Comparison of ENCODE assay signal across 12 cellular contexts in genomic region chr5:51378415-51378777, GRCh38. TPM values are rescaled to one million over a fixed set of nuclear protein-coding genes. Genes with fewer than 3 reads are reported as not detected.
DNase-seq lines count a peak whose midpoint lies in the region; ATAC-seq lines count a peak whose summit lies in the region.
"Had no signal": no experiment of that assay in that cellular context is flagged by ENCODE, and none has a peak within 500 bp of the region (broad histone marks: within the 10 kb centered on the region; RNA-seq: fewer than 3 reads in every experiment).

No MANE protein-coding gene starts in this region.

- peak overlapping the region; percentile 77 for H3K27ac Mint-ChIP-seq in stimulated activated naive B cell treated with anti-CD40 and anti-IgM and Interleukin-4, amounts not matched to agents 10 μg/mL and 1 μg/mL and 100 μg/mL, for 72 hours

- H3K4me1 ChIP-seq in HUES48 (ENCODE audit: control insufficient read depth, insufficient read depth, low read length) (peaks cover 70% of the 10 kb centered on the region), SJSA1 (replicated peaks) (peaks cover 9% of the 10 kb centered on the region; the same call in 1 of the 2 replicates), iPS-18a (ENCODE audit: control insufficient read depth, low read depth, low read length) (peaks cover 44% of the 10 kb centered on the region)

- H3K27ac ChIP-seq in HUES48 (ENCODE audit: low read depth, low read length) = no peak overlapping the region
- H3K27ac ChIP-seq in SJSA1 = no peak overlapping the region
- H3K27ac ChIP-seq in iPS-18a (ENCODE audit: low read length) = no peak overlapping the region
- H3K27ac ChIP-seq: skin epidermis had no signal

- no peaks in the 10 kb centered on the region for H3K36me3 ChIP-seq in HUES48 (ENCODE audit: control insufficient read depth, insufficient read depth, low read length)
- no peaks in the 10 kb centered on the region for H3K36me3 ChIP-seq in SJSA1
- no peaks in the 10 kb centered on the region for H3K36me3 ChIP-seq in iPS-18a (ENCODE audit: control insufficient read depth, low read depth, low read length)

- ATAC-seq in stimulated activated naive B cell treated with anti-CD40 and anti-IgM and Interleukin-4, amounts not matched to agents 10 μg/mL and 1 μg/mL and 100 μg/mL, for 72 hours (replicated peaks) = no peak
- no peak for ATAC-seq in HG03354 (IDR thresholded peaks at IDR 0.05; ENCODE audit: poor library complexity, severe bottlenecking, unreplicated experiment)
- ATAC-seq in HG03097 (IDR thresholded peaks at IDR 0.05; ENCODE audit: low FRiP score, unreplicated experiment) = no peak
- no peak for ATAC-seq in HG03139 (IDR thresholded peaks at IDR 0.05; ENCODE audit: unreplicated experiment)

- peaks cover 6 to 16% of the 10 kb centered on the region in 2 donors for H3K4me1 Mint-ChIP-seq in stimulated activated naive B cell treated with anti-CD40 and anti-IgM and Interleukin-4, amounts not matched to agents 10 μg/mL and 1 μg/mL and 100 μg/mL, for 72 hours

- H3K9me3 Mint-ChIP-seq in stimulated activated naive B cell treated with anti-CD40 and anti-IgM and Interleukin-4, amounts not matched to agents 10 μg/mL and 1 μg/mL and 100 μg/mL, for 72 hours = peaks cover 2 to 4% of the 10 kb centered on the region in 2 donors

- H3K4me3 ChIP-seq in HUES48 (ENCODE audit: low read depth, low read length) = peak overlapping the region; percentile 60
- H3K4me3 ChIP-seq in SJSA1 = peak overlapping the region; percentile 23
- H3K4me3 ChIP-seq in iPS-18a (ENCODE audit: low read length) = peak overlapping the region; percentile 65
- H3K4me3 ChIP-seq: skin epidermis had no signal

- no peak for DNase-seq in SJSA1 (ENCODE audit: low read depth in 1 of 2, low spot score in 2 of 2)
- DNase-seq in stimulated activated naive B cell treated with anti-CD40 and anti-IgM and Interleukin-4, amounts not matched to agents 10 μg/mL and 1 μg/mL and 100 μg/mL, for 72 hours = no peak
- DNase-seq in NOMO-1 (lab: John Stamatoyannopoulos, UW; ENCODE audit: unreplicated experiment in 2 of 2) = no peak
- DNase-seq: anterior cingulate cortex had no signal

- H3K36me3 Mint-ChIP-seq in stimulated activated naive B cell treated with anti-CD40 and anti-IgM and Interleukin-4, amounts not matched to agents 10 μg/mL and 1 μg/mL and 100 μg/mL, for 72 hours = peaks cover 4 to 5% of the 10 kb centered on the region in 2 donors

- H3K9ac ChIP-seq in HUES48 (ENCODE audit: low read depth, low read length) (no peak overlapping the region), iPS-18a (ENCODE audit: low read length) (peak overlapping the region; percentile 3)

- peaks cover 77 to 79% of the 10 kb centered on the region in 2 donors for H3K27me3 Mint-ChIP-seq in stimulated activated naive B cell treated with anti-CD40 and anti-IgM and Interleukin-4, amounts not matched to agents 10 μg/mL and 1 μg/mL and 100 μg/mL, for 72 hours

- H3K27me3 ChIP-seq in HUES48 (ENCODE audit: control insufficient read depth, insufficient read depth, low read length) (peaks cover 98% of the 10 kb centered on the region), SJSA1 (replicated peaks) (peaks cover 31% of the 10 kb centered on the region), iPS-18a (ENCODE audit: control insufficient read depth, insufficient read depth, low read length) (peaks cover 97% of the 10 kb centered on the region)

- H3K9me3 ChIP-seq in HUES48 (ENCODE audit: control insufficient read depth, insufficient read depth, low read length) = no peaks in the 10 kb centered on the region
- H3K9me3 ChIP-seq in SJSA1 (replicated peaks) = no peaks in the 10 kb centered on the region
- H3K9me3 ChIP-seq in iPS-18a (ENCODE audit: control insufficient read depth, low read depth, low read length) = no peaks in the 10 kb centered on the region

- peak overlapping the region in 1 of 2 donors; percentile 57 for H3K4me3 Mint-ChIP-seq in stimulated activated naive B cell treated with anti-CD40 and anti-IgM and Interleukin-4, amounts not matched to agents 10 μg/mL and 1 μg/mL and 100 μg/mL, for 72 hours

RNA-seq across cellular contexts. Expression of gene ISL1, which starts 4.9 kb away (rescaled TPM):
- 0.71 TPM in 1 of 2 replicates, not detected in the other for total RNA-seq in SJSA1 (2014; rRNA removed; shearing (Covaris generic))
- total RNA-seq: left lobe of liver; T-helper 2 cell treated with Interferon-gamma antibody and Interleukin-4, amounts not matched to agents 100 ng/mL and 5 ng/mL, for 36 hours had no signal
